ENCODE assay signal across 17 cellular contexts in the genomic region with DNA sequence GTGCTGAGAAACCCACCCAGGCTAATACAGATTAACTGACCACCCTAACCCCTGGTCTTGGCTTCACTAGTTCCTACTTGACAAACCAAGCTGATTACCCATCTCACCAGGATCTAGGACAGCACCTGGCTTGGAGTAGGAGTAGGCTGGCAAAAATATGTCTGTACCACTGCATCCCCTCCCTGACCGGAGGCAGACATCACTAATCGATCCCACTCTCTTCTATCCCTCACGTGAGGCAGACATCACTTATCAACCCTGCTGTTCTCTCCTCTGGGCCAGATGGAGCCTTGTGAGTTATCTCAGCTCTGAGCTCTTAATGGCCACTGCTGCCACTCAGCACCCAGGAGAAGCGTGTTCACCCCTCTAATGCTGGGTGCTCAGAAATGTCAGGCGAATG.
DNase-seq lines count a peak whose midpoint lies in the region; ATAC-seq, FAIRE-seq and TF ChIP-seq lines count a peak whose summit lies in the region.
"Had no signal": no experiment of that assay in that cellular context is flagged by ENCODE, and none has a peak within 500 bp of the region (broad histone marks: within the 10 kb centered on the region; RNA-seq: fewer than 3 reads in every experiment).

No MANE protein-coding gene starts in this region.

- no peaks in the 10 kb centered on the region for H3K9me3 ChIP-seq in K562 (replicated peaks; ENCODE audit: control insufficient read depth, insufficient read depth, low read depth, low read length)
- no peaks in the 10 kb centered on the region for H3K9me3 ChIP-seq in HepG2 (ENCODE audit: low read length)
- H3K9me3 ChIP-seq: BLaER1 had no signal

- H3K79me2 ChIP-seq in K562 (ENCODE audit: control insufficient read depth, insufficient read depth, low read length) (no peaks in the 10 kb centered on the region), HepG2 (ENCODE audit: insufficient read depth, low read length) (no peaks in the 10 kb centered on the region)

- no peaks in the 10 kb centered on the region for H3K4me1 ChIP-seq in K562 (replicated peaks in 1 of 2; ENCODE audit: control insufficient read depth in 2 of 2, insufficient read depth in 2 of 2, low read length in 2 of 2)
- H3K4me1 ChIP-seq in HepG2 (ENCODE audit: insufficient read depth, low read length) = peaks cover 16% of the 10 kb centered on the region
- H3K4me1 ChIP-seq: BLaER1 had no signal

- BruUV-seq in K562 (replicated peaks; lab: Mats Ljungman, UMichigan) (no TSS peak), HepG2 (replicated peaks; lab: Mats Ljungman, UMichigan) (no TSS peak)

- TF ChIP-seq RAD21 in K562 (CRISPR knock-in tag; conservative IDR thresholded peaks at IDR 0.05 in 1 of 2, IDR thresholded peaks at IDR 0.05 in 1 of 2) (no peak), HepG2 (CRISPR knock-in tag; IDR thresholded peaks at IDR 0.05) (no peak)

- H3K9me1 ChIP-seq in K562 (ENCODE audit: control insufficient read depth, insufficient read depth, low read length) = no peaks in the 10 kb centered on the region

- no peaks in the 10 kb centered on the region for H4K20me1 ChIP-seq in K562 (replicated peaks; ENCODE audit: control insufficient read depth, insufficient read depth, low read length)
- no peaks in the 10 kb centered on the region for H4K20me1 ChIP-seq in HepG2 (ENCODE audit: insufficient read depth, low read length)
- H4K20me1 ChIP-seq: BLaER1 had no signal

- H3K27ac ChIP-seq in K562 (ENCODE audit: extremely low read depth, low read depth, low read length) = no peak overlapping the region
- H3K27ac ChIP-seq in HepG2 (ENCODE audit: extremely low read length, insufficient read depth, low read length) = no peak overlapping the region
- H3K27ac ChIP-seq: BLaER1, HL-60, KMS-11 had no signal

- no peak for TF ChIP-seq EP300 in K562 (IDR thresholded peaks at IDR 0.05; ENCODE audit: low read length)
- no peak for TF ChIP-seq EP300 in HepG2 (IDR thresholded peaks at IDR 0.05; ENCODE audit: low read depth in 2 of 2, low read length in 2 of 2)
- no peak for TF ChIP-seq EP300 in HepG2 (CRISPR knock-in tag; IDR thresholded peaks at IDR 0.05; ENCODE audit: borderline replicate concordance)

- TF ChIP-seq POLR2A in K562 (conservative IDR thresholded peaks at IDR 0.05) (no peak), HepG2 (IDR thresholded peaks at IDR 0.05; ENCODE audit: insufficient read depth in 1 of 2, low read depth in 2 of 2, low read length in 2 of 2) (no peak)

- intact Hi-C loops in K562 (cut with micrococcal nuclease) (no loop called here), HepG2 (cut with micrococcal nuclease; ENCODE audit: unreplicated experiment) (no loop called here)

- no peak overlapping the region for H2AFZ ChIP-seq in K562 (ENCODE audit: low read depth, low read length)
- no peak overlapping the region for H2AFZ ChIP-seq in HepG2 (ENCODE audit: low read length)

- DNase-seq in NCI-H748 (lab: John Stamatoyannopoulos, UW; ENCODE audit: unreplicated experiment) (peak; percentile 16), NCI-H748 treated with DMSO at 0.1 percent for 48 hours (lab: John Stamatoyannopoulos, UW) (no peak), K562 (ENCODE audit: extremely low read depth in 1 of 4, low spot score in 3 of 4) (no peak), HepG2 (ENCODE audit: low spot score) (no peak), CD1c-positive myeloid dendritic cell (ENCODE audit: extremely low spot score) (no peak), NCI-H82 treated with DMSO at 0.1 percent for 48 hours (lab: John Stamatoyannopoulos, UW; ENCODE audit: unreplicated experiment) (no peak)
- DNase-seq: 8988T; Calu3; CD8-positive, alpha-beta T cell; GOT3; H9 had no signal

- 0% methylated on average over 5 of the region's 5 CpGs for WGBS in K562 (ENCODE audit: insufficient coverage, low coverage, missing lambda C conversion rate)
- WGBS in HepG2 (ENCODE audit: low lambda C conversion rate) = 22% methylated on average over 5 of the region's 5 CpGs

- H3K36me3 ChIP-seq in K562 (ENCODE audit: control insufficient read depth, insufficient read depth, low read length) (no peaks in the 10 kb centered on the region), HepG2 (replicated peaks in 1 of 2; ENCODE audit: control insufficient read depth in 1 of 2, insufficient read depth in 2 of 2, low read length in 2 of 2) (no peaks in the 10 kb centered on the region)
- H3K36me3 ChIP-seq: BLaER1 had no signal

- TF ChIP-seq CTCF in K562 (IDR thresholded peaks at IDR 0.05 in 2 of 3, conservative IDR thresholded peaks at IDR 0.05 in 1 of 3; ENCODE audit: insufficient read depth in 2 of 3, low read depth in 1 of 3, low read length in 3 of 3) (no peak), HepG2 (CRISPR knock-in tag; IDR thresholded peaks at IDR 0.05) (no peak)

- in situ Hi-C loops in K562 (cut with MboI) = no loop called here
- in situ Hi-C loops in HepG2 (cut with HindIII; ENCODE audit: extremely low pct_ligation_motif_present, low pct_unique_long_range_greater_than_20kb) = no loop called here

- ATAC-seq in K562 (no peak), HepG2 (no peak), GM21737 (IDR thresholded peaks at IDR 0.05; ENCODE audit: unreplicated experiment) (no peak)
- ATAC-seq: CD8-positive, alpha-beta T cell had no signal

- CTCF ChIA-PET in K562 (lab: Yijun Ruan, JAX; ENCODE audit: low intra/inter-chr PET ratio) = no interaction called here
- CTCF ChIA-PET in HepG2 (lab: Yijun Ruan, JAX; ENCODE audit: low intra/inter-chr PET ratio, low total read pairs) = no interaction called here

- H3K9ac ChIP-seq in K562 (ENCODE audit: insufficient read depth in 1 of 2, low read depth in 2 of 2, low read length in 2 of 2) (no peak overlapping the region), HepG2 (ENCODE audit: insufficient read depth, low read depth, low read length) (no peak overlapping the region)
- H3K9ac ChIP-seq: BLaER1, KMS-11 had no signal

- H3K4me3 ChIP-seq in K562 = no peak overlapping the region
- no peak overlapping the region for H3K4me3 ChIP-seq in HepG2 (replicated peaks in 1 of 3; ENCODE audit: insufficient read depth in 1 of 3, low read depth in 2 of 3, low read length in 3 of 3)
- H3K4me3 ChIP-seq: BLaER1 had no signal

- FAIRE-seq in K562 (lab: Jason Lieb, UNC) (no peak), HepG2 (lab: Jason Lieb, UNC) (no peak)
- FAIRE-seq: G401.6, GM12891 had no signal

- no peak overlapping the region for H3K4me2 ChIP-seq in K562 (ENCODE audit: insufficient read depth, low read length)
- no peak overlapping the region for H3K4me2 ChIP-seq in HepG2 (ENCODE audit: low read depth, low read length)
- H3K4me2 ChIP-seq: BLaER1, KMS-11 had no signal

- H3K27me3 ChIP-seq in K562 (ENCODE audit: control insufficient read depth in 2 of 2, insufficient read depth in 2 of 2, low read length in 2 of 2) (peaks cover 3 to 6% of the 10 kb centered on the region in 2 experiments; a peak in 3 of 5 replicates), HepG2 (ENCODE audit: control insufficient read depth in 1 of 2, insufficient read depth in 2 of 2, low read length in 2 of 2) (peaks cover 0 to 9% of the 10 kb centered on the region in 2 experiments; a peak in 2 of 5 replicates)
- H3K27me3 ChIP-seq: BLaER1 had no signal

- POLR2A ChIA-PET in K562 (lab: Yijun Ruan, JAX) = interaction anchor here (0.6 kb wide), 1 partner anchor 24 kb away, joined by 3 read pairs; no protein-coding TSS in a partner anchor
- POLR2A ChIA-PET in HepG2 (lab: Yijun Ruan, JAX) = no interaction called here

TF ChIP-seq in K562, 482 proteins besides CTCF, POLR2A, EP300 and RAD21:
- TF ChIP-seq ZNF23 (CRISPR knock-in tag; IDR thresholded peaks at IDR 0.05) (peak; percentile 78; the same call in 1 of the 2 replicates), BHLHE40 (IDR thresholded peaks at IDR 0.05; ENCODE audit: low read length) (peak; percentile 93), HOXB6 (CRISPR knock-in tag; IDR thresholded peaks at IDR 0.05; ENCODE audit: borderline replicate concordance) (no peak), ILF3 (IDR thresholded peaks at IDR 0.05; ENCODE audit: borderline replicate concordance) (no peak), ZBTB17 (CRISPR knock-in tag; IDR thresholded peaks at IDR 0.05) (peak; percentile 93)
- TF ChIP-seq, protein P1, sequence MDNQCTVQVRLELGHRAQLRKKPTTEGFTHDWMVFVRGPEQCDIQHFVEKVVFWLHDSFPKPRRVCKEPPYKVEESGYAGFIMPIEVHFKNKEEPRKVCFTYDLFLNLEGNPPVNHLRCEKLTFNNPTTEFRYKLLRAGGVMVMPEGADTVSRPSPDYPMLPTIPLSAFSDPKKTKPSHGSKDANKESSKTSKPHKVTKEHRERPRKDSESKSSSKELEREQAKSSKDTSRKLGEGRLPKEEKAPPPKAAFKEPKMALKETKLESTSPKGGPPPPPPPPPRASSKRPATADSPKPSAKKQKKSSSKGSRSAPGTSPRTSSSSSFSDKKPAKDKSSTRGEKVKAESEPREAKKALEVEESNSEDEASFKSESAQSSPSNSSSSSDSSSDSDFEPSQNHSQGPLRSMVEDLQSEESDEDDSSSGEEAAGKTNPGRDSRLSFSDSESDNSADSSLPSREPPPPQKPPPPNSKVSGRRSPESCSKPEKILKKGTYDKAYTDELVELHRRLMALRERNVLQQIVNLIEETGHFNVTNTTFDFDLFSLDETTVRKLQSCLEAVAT (IDR thresholded peaks at IDR 0.05) = peak in 1 of 2 experiments; percentile 87; a peak in 2 of 4 replicates

TF ChIP-seq in HepG2, 621 proteins besides CTCF, POLR2A, EP300 and RAD21:
- TF ChIP-seq BHLHE40 (IDR thresholded peaks at IDR 0.05; ENCODE audit: low read length) (peak; percentile 68), ZNF256 (CRISPR knock-in tag; conservative IDR thresholded peaks at IDR 0.05) (no peak)
TF ChIP-seq in HepG2: peak in this region for 1.
